ENCODE assay signal across 35 cellular contexts in the genomic region with DNA sequence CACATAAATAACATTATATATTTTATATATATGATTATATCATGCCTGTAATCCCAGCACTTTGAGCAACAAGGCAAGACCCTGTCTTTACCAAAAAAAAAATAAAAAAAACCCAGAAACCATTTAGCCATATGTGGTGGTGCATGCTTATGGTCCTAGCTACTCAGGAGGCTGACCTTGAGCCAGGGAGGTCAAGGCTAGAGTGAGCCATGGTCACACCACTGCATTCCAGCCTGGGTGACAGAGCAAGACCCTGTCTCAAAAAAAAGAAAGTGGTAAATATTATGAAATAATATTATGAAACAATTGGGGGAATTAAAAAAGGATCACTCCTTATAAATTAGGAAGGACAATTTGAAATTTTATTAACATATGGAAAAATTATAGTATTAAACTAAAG.
"Had no signal": no experiment of that assay in that cellular context is flagged by ENCODE, and none has a peak within 500 bp of the region (broad histone marks: within the 10 kb centered on the region; RNA-seq: fewer than 3 reads in every experiment).

No MANE protein-coding gene starts in this region.

- H3K4me2 ChIP-seq: KMS-11 had no signal

- DNase-seq: Karpas-422, Kasumi-1, MG63, MM.1S, MV-4-11, NCI-H1048, NCI-H1092, NCI-H1092 treated with DMSO at 0.1 percent for 48 hours, NCI-H1105, NCI-H1105 treated with DMSO at 0.1 percent for 48 hours, NCI-H1417, NCI-H1417 treated with DMSO at 0.1 percent for 48 hours, NCI-H1436, NCI-H1436 treated with DMSO at 0.1 percent for 48 hours, NCI-H146, NCI-H1694, NCI-H1694 treated with DMSO at 0.1 percent for 48 hours, NCI-H187, NCI-H187 treated with DMSO at 0.1 percent for 48 hours, NCI-H1930, NCI-H2029, NCI-H2029 treated with DMSO at 0.1 percent for 48 hours, NCI-H2081, NCI-H2081 treated with DMSO at 0.1 percent for 48 hours, NCI-H2107, NCI-H2171, NCI-H2171 treated with DMSO at 0.1 percent for 48 hours, NCI-H2227 treated with DMSO at 0.1 percent for 48 hours, NCI-H226, NCI-H345, NCI-H446, NCI-H446 treated with DMSO at 0.1 percent for 48 hours, NCI-H510A, NCI-H510A treated with DMSO at 0.1 percent for 48 hours had no signal

- H3K9me3 ChIP-seq: MG63 had no signal

- H3K4me3 ChIP-seq: MG63 had no signal

- H3K27me3 ChIP-seq: MG63 had no signal

- H3K27ac ChIP-seq: KMS-11 had no signal

- H3K9ac ChIP-seq: KMS-11 had no signal

- H3K36me3 ChIP-seq: MG63 had no signal
